1 cellular context compared by ENCODE assay signal in genomic region chr7:83413425-83413824, GRCh38.
TF ChIP-seq lines count a peak whose summit lies in the region.

No MANE protein-coding gene starts in this region.

TF ChIP-seq in GM23338, 12 proteins besides CTCF, POLR2A, EP300 and RAD21 (continued from another document):
- no peak for TF ChIP-seq ZNF462 (CRISPR knock-in tag; IDR thresholded peaks at IDR 0.05)
- TF ChIP-seq NANOG (IDR thresholded peaks at IDR 0.05; ENCODE audit: borderline replicate concordance) = no peak
- TF ChIP-seq EZH2 (IDR thresholded peaks at IDR 0.05; ENCODE audit: low read depth, unreplicated experiment) = no peak
